ENCODE assay signal across 9 cellular contexts in the genomic region with DNA sequence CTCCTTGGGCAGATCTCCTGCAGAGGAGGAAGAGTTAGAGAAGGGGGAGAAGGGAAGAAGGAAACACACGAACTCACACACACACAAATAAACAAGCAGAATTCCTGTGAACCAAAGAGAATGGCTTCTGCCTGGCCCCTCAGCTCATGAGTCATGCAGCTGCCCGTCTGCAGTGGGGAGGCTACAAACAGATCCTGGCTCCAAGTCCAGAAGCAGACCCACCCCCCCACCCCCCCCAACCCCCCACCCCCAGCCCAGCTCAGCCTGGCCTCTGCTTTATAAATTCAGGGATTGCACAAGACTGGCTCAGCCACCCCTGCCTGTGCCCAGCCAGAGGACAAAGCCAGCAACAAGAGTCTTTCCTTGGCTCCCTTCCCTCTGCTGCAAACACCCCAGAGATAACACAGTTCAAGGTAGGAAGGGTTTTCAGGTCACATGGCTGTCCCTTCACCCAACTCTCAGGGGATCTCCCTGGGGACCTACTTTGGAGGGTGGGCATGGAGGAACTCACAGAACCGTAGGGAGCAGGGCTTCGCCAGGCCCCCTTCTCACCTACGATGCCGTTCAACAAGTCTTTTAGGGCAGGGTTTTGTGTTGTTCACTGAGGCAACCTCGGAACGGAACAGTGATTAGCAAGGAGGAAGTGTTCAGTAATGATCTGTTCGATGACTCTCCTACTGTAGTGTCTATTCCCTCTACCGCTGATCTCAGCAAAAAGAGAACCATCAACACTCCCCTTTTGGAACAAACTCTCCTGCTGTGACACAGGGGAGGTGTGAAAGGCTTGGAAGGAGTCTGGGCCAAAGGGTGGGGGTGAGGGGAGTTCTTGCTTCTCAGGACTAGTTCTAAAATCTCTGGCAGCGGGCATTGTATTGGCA. TPM values are rescaled to one million over a fixed set of nuclear protein-coding genes. Genes with fewer than 3 reads are reported as not detected.
DNase-seq lines count a peak whose midpoint lies in the region; ATAC-seq, FAIRE-seq and TF ChIP-seq lines count a peak whose summit lies in the region.
"Had no signal": no experiment of that assay in that cellular context is flagged by ENCODE, and none has a peak within 500 bp of the region (broad histone marks: within the 10 kb centered on the region; RNA-seq: fewer than 3 reads in every experiment).

No MANE protein-coding gene starts in this region.

- H3K4me3 ChIP-seq in bronchial epithelial cell (ENCODE audit: low read depth, low read length) (no peak overlapping the region), aorta (ENCODE audit: low read length in 2 of 2) (no peak overlapping the region)

- no peaks in the 10 kb centered on the region for H3K27me3 ChIP-seq in bronchial epithelial cell (ENCODE audit: control insufficient read depth, insufficient read depth, low read length)
- H3K27me3 ChIP-seq in aorta (ENCODE audit: control insufficient read depth in 1 of 2, insufficient read depth in 2 of 2, low read length in 1 of 2) = no peaks in the 10 kb centered on the region

- TF ChIP-seq CTCF in bronchial epithelial cell (IDR thresholded peaks at IDR 0.05; ENCODE audit: insufficient read depth, low read length, severe bottlenecking) = no peak

- 2 to 6% methylated on average over 11 of the region's 11 CpGs for WGBS in aorta, 2 donors

- H3K27ac ChIP-seq in aorta (ENCODE audit: low read depth in 1 of 2, low read length in 2 of 2) = peak overlapping the region; percentile 91 to 100

- peak overlapping the region; percentile 84 for H3K4me3 Mint-ChIP-seq in memory B cell
- H3K4me3 Mint-ChIP-seq: central memory CD8-positive, alpha-beta T cell had no signal

- H3K9me3 ChIP-seq in aorta (ENCODE audit: control insufficient read depth, low read length) = no peaks in the 10 kb centered on the region

- intact Hi-C loops in aorta (cut with DNase I) = loop anchor here in 1 of 2 donors (5.0 kb wide), 1 partner anchor 49 kb away; no protein-coding TSS in a partner anchor

- H3K9me3 Mint-ChIP-seq in memory B cell = no peaks in the 10 kb centered on the region
- H3K9me3 Mint-ChIP-seq: central memory CD8-positive, alpha-beta T cell had no signal

- H3K4me1 Mint-ChIP-seq in memory B cell = peaks cover 16% of the 10 kb centered on the region

- H3K27me3 Mint-ChIP-seq in memory B cell = peaks cover 4% of the 10 kb centered on the region

- TF ChIP-seq EP300 in Ishikawa (IDR thresholded peaks at IDR 0.05; ENCODE audit: borderline replicate concordance) = no peak

- peaks cover 10% of the 10 kb centered on the region for H3K36me3 ChIP-seq in bronchial epithelial cell (ENCODE audit: control insufficient read depth, insufficient read depth, low read length)
- H3K36me3 ChIP-seq in aorta (ENCODE audit: control insufficient read depth in 1 of 2, insufficient read depth in 2 of 2, low read length in 1 of 2) = no peaks in the 10 kb centered on the region

- peak; percentile 93 for FAIRE-seq in bronchial epithelial cell (lab: Jason Lieb, UNC)

- H3K27ac Mint-ChIP-seq in memory B cell = peak overlapping the region; percentile 86

- DNase-seq in AG20443 (ENCODE audit: low spot score) = peak; percentile 76
- DNase-seq in bronchial epithelial cell (ENCODE audit: low read depth) = peak; percentile 76
- DNase-seq in memory B cell (ENCODE audit: low spot score in 2 of 2) = peak in 1 of 2 donors; percentile 19
- DNase-seq in aorta = peak in 1 of 2 donors; percentile 77
- DNase-seq in activated T-cell treated with anti-CD3 and anti-CD28 coated beads, Interleukin-2, amount 50 U/mL, for 48 hours = no peak

- TF ChIP-seq RAD21 in Ishikawa (IDR thresholded peaks at IDR 0.05; ENCODE audit: low read depth) = no peak

- peaks cover 8 to 10% of the 10 kb centered on the region in 2 donors for H3K4me1 ChIP-seq in aorta (ENCODE audit: control insufficient read depth in 1 of 2, insufficient read depth in 2 of 2, low read length in 2 of 2)

- ATAC-seq in memory B cell (ENCODE audit: low read depth) (peak; percentile 96), aorta (ENCODE audit: low FRiP score) (peak; percentile 66), HG03432 (IDR thresholded peaks at IDR 0.05; ENCODE audit: unreplicated experiment) (no peak), HG03354 (IDR thresholded peaks at IDR 0.05; ENCODE audit: poor library complexity, severe bottlenecking, unreplicated experiment) (no peak)

- no peaks in the 10 kb centered on the region for H3K36me3 Mint-ChIP-seq in memory B cell

TF ChIP-seq in Ishikawa, 13 proteins besides CTCF, POLR2A, EP300 and RAD21:
- no peak for TF ChIP-seq EGR1 (IDR thresholded peaks at IDR 0.05)
- no peak for TF ChIP-seq TAF1 (IDR thresholded peaks at IDR 0.05; ENCODE audit: low read depth)
- TF ChIP-seq CEBPB (IDR thresholded peaks at IDR 0.05) = peak; percentile 58; the same call in 1 of the 2 replicates
- TF ChIP-seq YY1 (IDR thresholded peaks at IDR 0.05; ENCODE audit: low read depth) = no peak
- TF ChIP-seq, protein P1, sequence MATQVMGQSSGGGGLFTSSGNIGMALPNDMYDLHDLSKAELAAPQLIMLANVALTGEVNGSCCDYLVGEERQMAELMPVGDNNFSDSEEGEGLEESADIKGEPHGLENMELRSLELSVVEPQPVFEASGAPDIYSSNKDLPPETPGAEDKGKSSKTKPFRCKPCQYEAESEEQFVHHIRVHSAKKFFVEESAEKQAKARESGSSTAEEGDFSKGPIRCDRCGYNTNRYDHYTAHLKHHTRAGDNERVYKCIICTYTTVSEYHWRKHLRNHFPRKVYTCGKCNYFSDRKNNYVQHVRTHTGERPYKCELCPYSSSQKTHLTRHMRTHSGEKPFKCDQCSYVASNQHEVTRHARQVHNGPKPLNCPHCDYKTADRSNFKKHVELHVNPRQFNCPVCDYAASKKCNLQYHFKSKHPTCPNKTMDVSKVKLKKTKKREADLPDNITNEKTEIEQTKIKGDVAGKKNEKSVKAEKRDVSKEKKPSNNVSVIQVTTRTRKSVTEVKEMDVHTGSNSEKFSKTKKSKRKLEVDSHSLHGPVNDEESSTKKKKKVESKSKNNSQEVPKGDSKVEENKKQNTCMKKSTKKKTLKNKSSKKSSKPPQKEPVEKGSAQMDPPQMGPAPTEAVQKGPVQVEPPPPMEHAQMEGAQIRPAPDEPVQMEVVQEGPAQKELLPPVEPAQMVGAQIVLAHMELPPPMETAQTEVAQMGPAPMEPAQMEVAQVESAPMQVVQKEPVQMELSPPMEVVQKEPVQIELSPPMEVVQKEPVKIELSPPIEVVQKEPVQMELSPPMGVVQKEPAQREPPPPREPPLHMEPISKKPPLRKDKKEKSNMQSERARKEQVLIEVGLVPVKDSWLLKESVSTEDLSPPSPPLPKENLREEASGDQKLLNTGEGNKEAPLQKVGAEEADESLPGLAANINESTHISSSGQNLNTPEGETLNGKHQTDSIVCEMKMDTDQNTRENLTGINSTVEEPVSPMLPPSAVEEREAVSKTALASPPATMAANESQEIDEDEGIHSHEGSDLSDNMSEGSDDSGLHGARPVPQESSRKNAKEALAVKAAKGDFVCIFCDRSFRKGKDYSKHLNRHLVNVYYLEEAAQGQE (IDR thresholded peaks at IDR 0.05; ENCODE audit: low read depth) = no peak

RNA-seq across cellular contexts. Expression of a gene that starts 35.5 kb away (rescaled TPM):
- 1,214 and 1,407 TPM in 2 replicates for total RNA-seq in bronchial epithelial cell
- 100 to 1,000 TPM; 623 to 776 TPM for total RNA-seq in aorta
- polyA plus RNA-seq in aorta = 1,000 to 10,000 TPM; 2,339 to 4,548 TPM

RNA-seq across cellular contexts. Expression of a gene that starts 35.6 kb away (rescaled TPM):
- total RNA-seq in bronchial epithelial cell (4.2 and 5.4 TPM in 2 replicates), aorta (10 to 100 TPM in 1 of 2 donors, 1 to 10 TPM in 1; 9.4 to 18.7 TPM)
- polyA plus RNA-seq in aorta = 1 to 10 TPM; 3.4 to 8.4 TPM

Comparison
In these comparisons a context has a peak if more than half of its experiments do, and no peak if none do; other contexts are left out.
1. DNase-seq: peak in AG20443 (single experiment) and bronchial epithelial cell (single experiment); none in activated T-cell treated with anti-CD3 and anti-CD28 coated beads, Interleukin-2, amount 50 U/mL, for 48 hours (0 of 2).
2. ATAC-seq: peak in memory B cell (single experiment) and aorta (single experiment); none in HG03432 (single experiment) and HG03354 (single experiment).